19 cellular contexts compared by ENCODE assay signal in the genomic region with DNA sequence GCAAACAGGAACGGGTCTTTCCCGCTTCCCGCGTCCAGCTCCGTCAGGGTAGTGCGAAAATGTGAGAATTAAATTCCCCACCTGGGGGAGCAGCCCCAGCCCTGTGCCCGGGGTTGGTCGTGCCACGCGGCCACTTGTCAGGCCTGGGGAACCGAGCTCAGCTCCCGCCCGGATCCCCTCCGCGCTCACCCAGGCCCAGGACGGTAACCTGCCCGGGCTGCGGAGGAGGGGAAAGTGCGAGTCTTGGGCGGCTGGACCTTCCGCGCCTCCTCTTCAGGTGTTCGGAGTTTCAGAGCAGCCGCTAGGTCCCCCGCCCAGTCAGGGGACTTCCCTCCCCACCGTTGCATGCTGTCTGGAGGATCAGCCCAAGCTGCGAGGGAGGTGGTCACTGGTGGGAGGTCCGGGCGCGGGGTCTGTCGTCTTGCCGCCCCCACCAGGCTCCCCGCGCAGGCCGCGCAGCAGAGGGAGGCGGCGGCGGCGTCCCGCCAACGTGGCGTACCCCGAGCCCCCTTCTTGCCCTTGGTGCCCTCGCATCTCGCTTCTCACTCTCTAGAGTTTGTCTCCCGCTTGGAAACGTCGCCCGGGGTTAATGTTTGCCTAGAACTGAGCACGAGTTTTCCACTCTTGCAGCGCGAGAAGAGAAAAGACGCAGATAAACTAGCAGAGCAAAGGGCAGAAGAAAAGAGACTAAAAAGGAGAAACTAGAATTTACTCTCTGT. TPM values are rescaled to one million over a fixed set of nuclear protein-coding genes. Genes with fewer than 3 reads are reported as not detected.
DNase-seq lines count a peak whose midpoint lies in the region; ATAC-seq and TF ChIP-seq lines count a peak whose summit lies in the region.
"Had no signal": no experiment of that assay in that cellular context is flagged by ENCODE, and none has a peak within 500 bp of the region (broad histone marks: within the 10 kb centered on the region; RNA-seq: fewer than 3 reads in every experiment).

No MANE protein-coding gene starts in this region.

- TF ChIP-seq EP300 in suprapubic skin (IDR thresholded peaks at IDR 0.05) = no peak

- no peaks in the 10 kb centered on the region for H3K9me3 Mint-ChIP-seq in naive B cell
- H3K9me3 Mint-ChIP-seq in activated T-cell treated with anti-CD3 and anti-CD28 coated beads, Interleukin-2, amount 50 U/mL, for 4 hours = no peaks in the 10 kb centered on the region
- H3K9me3 Mint-ChIP-seq: T-helper 2 cell treated with Interferon-gamma antibody and Interleukin-4, amounts not matched to agents 5 μg/mL and 100 μg/mL, for 36 hours had no signal

- H3K9ac ChIP-seq in colonic mucosa (ENCODE audit: low read depth in 2 of 2, low read length in 2 of 2) = peak overlapping the region; percentile 78 to 91

- H3K27ac ChIP-seq in colonic mucosa (peak overlapping the region; percentile 84), suprapubic skin (no peak overlapping the region)
- H3K27ac ChIP-seq: adrenal gland, prostate gland, tibial artery had no signal

- peaks cover 69 to 87% (median 83%) of the 10 kb centered on the region in 3 donors for H3K27me3 Mint-ChIP-seq in naive B cell
- peaks cover 78% of the 10 kb centered on the region for H3K27me3 Mint-ChIP-seq in activated T-cell treated with anti-CD3 and anti-CD28 coated beads, Interleukin-2, amount 50 U/mL, for 4 hours (ENCODE audit: low read depth)

- 16% methylated on average over 16 of the region's 54 CpGs for WGBS in suprapubic skin

- peaks cover 24 to 35% (median 32%) of the 10 kb centered on the region in 3 donors for H3K4me1 Mint-ChIP-seq in naive B cell
- H3K4me1 Mint-ChIP-seq in activated T-cell treated with anti-CD3 and anti-CD28 coated beads, Interleukin-2, amount 50 U/mL, for 4 hours (ENCODE audit: low read depth) = peaks cover 24% of the 10 kb centered on the region

- peak; percentile 54 for DNase-seq in activated CD8-positive, alpha-beta memory T cell treated with anti-CD3 and anti-CD28 coated beads, Interleukin-2, amount 50 U/mL, for 48 hours
- no peak for DNase-seq in activated CD8-positive, alpha-beta memory T cell treated with anti-CD3 and anti-CD28 coated beads for 24 hours
- peak; percentile 64 for DNase-seq in colonic mucosa
- DNase-seq in naive B cell = no peak
- DNase-seq in suprapubic skin (ENCODE audit: low spot score in 2 of 2) = peak in 1 of 2 donors; percentile 66
- DNase-seq in activated T-cell treated with anti-CD3 and anti-CD28 coated beads, Interleukin-2, amount 50 U/mL, for 4 hours = no peak
- no peak for DNase-seq in cortex of kidney (lab: John Stamatoyannopoulos, UW)
- DNase-seq in Kasumi-1 (lab: John Stamatoyannopoulos, UW) = no peak
- DNase-seq: activated CD4-positive, alpha-beta T cell treated with anti-CD3 and anti-CD28 coated beads for 4 hours; activated T-cell treated with anti-CD3 and anti-CD28 coated beads, Interleukin-2, amount 50 U/mL, for 1 hour; adrenal gland; cerebellar nuclear complex; erythroblast; midbrain; SHP77 treated with DMSO at 0.1 percent for 48 hours had no signal

- H3K36me3 Mint-ChIP-seq in naive B cell = no peaks in the 10 kb centered on the region
- no peaks in the 10 kb centered on the region for H3K36me3 Mint-ChIP-seq in activated T-cell treated with anti-CD3 and anti-CD28 coated beads, Interleukin-2, amount 50 U/mL, for 4 hours (ENCODE audit: insufficient read depth)

- no peak for TF ChIP-seq POLR2A in suprapubic skin (IDR thresholded peaks at IDR 0.05)

- H3K4me3 ChIP-seq in colonic mucosa = peak overlapping the region; percentile 37
- peak overlapping the region; percentile 15 for H3K4me3 ChIP-seq in suprapubic skin
- H3K4me3 ChIP-seq: adrenal gland, prostate gland, tibial artery had no signal

- no peaks in the 10 kb centered on the region for H3K36me3 ChIP-seq in colonic mucosa
- no peaks in the 10 kb centered on the region for H3K36me3 ChIP-seq in suprapubic skin
- H3K36me3 ChIP-seq: adrenal gland, prostate gland, tibial artery had no signal

- no peaks in the 10 kb centered on the region for H3K9me3 ChIP-seq in colonic mucosa
- no peaks in the 10 kb centered on the region for H3K9me3 ChIP-seq in suprapubic skin
- H3K9me3 ChIP-seq: adrenal gland, prostate gland, tibial artery had no signal

- peak overlapping the region; percentile 7 to 89 (median 77) for H3K4me3 Mint-ChIP-seq in naive B cell
- no peak overlapping the region for H3K4me3 Mint-ChIP-seq in activated T-cell treated with anti-CD3 and anti-CD28 coated beads, Interleukin-2, amount 50 U/mL, for 4 hours
- H3K4me3 Mint-ChIP-seq: T-helper 2 cell treated with Interferon-gamma antibody and Interleukin-4, amounts not matched to agents 5 μg/mL and 100 μg/mL, for 36 hours had no signal

- peak overlapping the region in 1 of 6 donors; percentile 93 for H3K27ac Mint-ChIP-seq in naive B cell

- H3K4me1 ChIP-seq in colonic mucosa = no peaks in the 10 kb centered on the region
- peaks cover 35% of the 10 kb centered on the region for H3K4me1 ChIP-seq in suprapubic skin
- H3K4me1 ChIP-seq: adrenal gland, prostate gland had no signal

- intact Hi-C loops in colonic mucosa (cut with DNase I) = loop anchor here (5.0 kb wide), 2 partner anchors 153 to 618 kb away; no protein-coding TSS in a partner anchor

- no peak for TF ChIP-seq CTCF in colonic mucosa (IDR thresholded peaks at IDR 0.05)
- TF ChIP-seq CTCF in suprapubic skin (IDR thresholded peaks at IDR 0.05) = no peak

- peaks cover 22% of the 10 kb centered on the region for H3K27me3 ChIP-seq in colonic mucosa
- peaks cover 90% of the 10 kb centered on the region for H3K27me3 ChIP-seq in suprapubic skin

- ATAC-seq in naive B cell (ENCODE audit: low read depth in 2 of 2) = peak; percentile 20 to 32
- no peak for ATAC-seq in activated T-cell treated with anti-CD3 and anti-CD28 coated beads, Interleukin-2, amount 50 U/mL, for 4 hours

RNA-seq across cellular contexts. Expression of a gene that starts 8.1 kb away (rescaled TPM):
- total RNA-seq in colonic mucosa (10 to 100 TPM; 26.9 to 40.7 TPM), suprapubic skin (not detected)
- polyA plus RNA-seq in naive B cell (ENCODE audit: low read depth in 6 of 6) = not detected
- total RNA-seq in activated T-cell treated with anti-CD3 and anti-CD28 coated beads, Interleukin-2, amount 50 U/mL, for 4 hours = not detected
- total RNA-seq: adrenal gland, glomerular endothelial cell, prostate gland had no signal
- polyA plus RNA-seq: adrenal gland had no signal

RNA-seq across cellular contexts. Expression of a gene that starts 11.3 kb away (rescaled TPM):
- total RNA-seq in colonic mucosa = 100 to 1,000 TPM; 271 to 391 TPM
- not detected for polyA plus RNA-seq in naive B cell (ENCODE audit: low read depth in 6 of 6)
- not detected for total RNA-seq in suprapubic skin
- under 1 TPM in 2 of 3 donors, not detected in 1; 0.11 to 0.43 TPM for total RNA-seq in activated T-cell treated with anti-CD3 and anti-CD28 coated beads, Interleukin-2, amount 50 U/mL, for 4 hours
- total RNA-seq: glomerular endothelial cell had no signal

Comparison
In these comparisons a context has a peak if more than half of its experiments do, and no peak if none do; other contexts are left out.
1. DNase-seq: peak in activated CD8-positive, alpha-beta memory T cell treated with anti-CD3 and anti-CD28 coated beads, Interleukin-2, amount 50 U/mL, for 48 hours (single experiment) and colonic mucosa (single experiment); none in activated CD8-positive, alpha-beta memory T cell treated with anti-CD3 and anti-CD28 coated beads for 24 hours (single experiment), naive B cell (single experiment), activated T-cell treated with anti-CD3 and anti-CD28 coated beads, Interleukin-2, amount 50 U/mL, for 4 hours (single experiment), cortex of kidney (single experiment) and Kasumi-1 (0 of 2).
2. ATAC-seq: peak in naive B cell (2 of 2); none in activated T-cell treated with anti-CD3 and anti-CD28 coated beads, Interleukin-2, amount 50 U/mL, for 4 hours (0 of 2).
3. RNA of a gene that starts 8.1 kb away (total RNA-seq): 26.9 to 40.7 TPM in colonic mucosa; not detected in suprapubic skin and not detected in activated T-cell treated with anti-CD3 and anti-CD28 coated beads, Interleukin-2, amount 50 U/mL, for 4 hours; every median in the first group is over 10 times any median in the second.
4. RNA of a gene that starts 11.3 kb away (total RNA-seq): 271 to 391 TPM in colonic mucosa; 0.11 to 0.43 TPM in activated T-cell treated with anti-CD3 and anti-CD28 coated beads, Interleukin-2, amount 50 U/mL, for 4 hours and not detected in suprapubic skin; every median in the first group is over 100 times any median in the second.